Comparison of ENCODE assay signal across 8 cellular contexts in the genomic region with DNA sequence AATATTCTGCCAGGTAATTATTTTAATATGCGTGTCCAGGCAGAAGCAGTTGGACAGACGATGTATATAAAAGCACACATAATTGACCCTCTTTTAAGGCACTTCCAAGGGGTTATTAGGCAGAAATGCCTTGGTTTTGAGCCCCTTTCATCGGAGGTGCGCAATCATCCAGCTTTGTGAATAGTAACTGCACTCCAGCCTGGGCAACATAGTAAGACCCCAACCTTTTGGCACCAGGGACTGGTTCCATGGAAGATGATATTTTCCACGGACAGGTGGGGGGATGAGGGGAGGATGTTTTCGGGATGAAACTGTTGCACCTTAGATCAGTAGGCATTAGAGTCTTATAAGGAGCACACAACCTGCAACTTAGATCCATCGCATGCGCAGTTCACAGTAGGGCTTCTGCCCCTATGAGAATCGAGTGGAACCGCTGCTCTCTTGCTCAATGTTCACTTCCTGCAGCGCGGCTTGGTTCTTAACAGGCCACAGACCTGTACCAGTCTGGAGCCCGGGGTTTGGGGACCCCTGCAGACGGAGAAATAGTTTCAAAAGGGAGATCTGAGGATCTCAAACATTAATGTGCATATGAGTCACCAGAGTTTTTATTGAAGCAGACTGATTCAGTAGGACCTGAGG. TPM values are rescaled to one million over a fixed set of nuclear protein-coding genes. Genes with fewer than 3 reads are reported as not detected.
DNase-seq lines count a peak whose midpoint lies in the region; ATAC-seq, FAIRE-seq and TF ChIP-seq lines count a peak whose summit lies in the region.

No MANE protein-coding gene starts in this region.

- DNase-seq in GM12892 (ENCODE audit: insufficient read length), result peak; percentile 4
- DNase-seq in activated T-cell treated with anti-CD3 and anti-CD28 coated beads, Interleukin-2, amount 50 U/mL, for 24 hours, result peak; percentile 49
- DNase-seq in lower lobe of right lung, result no peak
- no peak for DNase-seq in upper lobe of right lung
- DNase-seq in MM.1S, result no peak
- no peak for DNase-seq in heart right ventricle

- no peaks in the 10 kb centered on the region for H4K20me1 ChIP-seq in MM.1S (ENCODE audit: insufficient read depth, low read length)

- peak overlapping the region; percentile 67 for H3K4me3 ChIP-seq in lower lobe of right lung
- peak overlapping the region; percentile 65 for H3K4me3 ChIP-seq in upper lobe of right lung
- H3K4me3 ChIP-seq in MM.1S (ENCODE audit: low read length), result no peak overlapping the region
- peak overlapping the region in 5 of 10 donors; percentile 60 to 73 (median 62) for H3K4me3 ChIP-seq in heart right ventricle

- H3K4me1 Mint-ChIP-seq in IgD-negative memory B cell, result peaks cover 28 to 35% (median 33%) of the 10 kb centered on the region in 3 donors
- peaks cover 41% of the 10 kb centered on the region for H3K4me1 Mint-ChIP-seq in activated T-cell treated with anti-CD3 and anti-CD28 coated beads, Interleukin-2, amount 50 U/mL, for 24 hours (ENCODE audit: low read depth)

- no peaks in the 10 kb centered on the region for H3K27me3 Mint-ChIP-seq in IgD-negative memory B cell
- peaks cover 49% of the 10 kb centered on the region for H3K27me3 Mint-ChIP-seq in activated T-cell treated with anti-CD3 and anti-CD28 coated beads, Interleukin-2, amount 50 U/mL, for 24 hours

- intact Hi-C loops in lower lobe of right lung (cut with DNase I) (no loop called here), upper lobe of right lung (cut with DNase I) (no loop called here), heart right ventricle (cut with DNase I) (no loop called here)

- TF ChIP-seq POLR2A in GM12892 (IDR thresholded peaks at IDR 0.05; ENCODE audit: low read depth, low read length), result peak; percentile 35; the same call in 1 of the 2 replicates

- peak overlapping the region; percentile 72 to 95 (median 86) for H3K4me3 Mint-ChIP-seq in IgD-negative memory B cell
- H3K4me3 Mint-ChIP-seq in activated T-cell treated with anti-CD3 and anti-CD28 coated beads, Interleukin-2, amount 50 U/mL, for 24 hours, result peak overlapping the region; percentile 88

- FAIRE-seq in GM12892 (lab: Jason Lieb, UNC), result peak; percentile 90

- no peaks in the 10 kb centered on the region for H3K79me2 ChIP-seq in MM.1S (ENCODE audit: low read length)

- no peaks in the 10 kb centered on the region for H3K9me2 ChIP-seq in MM.1S (replicated peaks; ENCODE audit: insufficient read depth, low read length)

- H3K9ac ChIP-seq in MM.1S (ENCODE audit: low read length), result no peak overlapping the region

- 32 to 45% methylated on average over 14 of the region's 14 CpGs for WGBS in heart right ventricle, 2 donors

- H3K27ac Mint-ChIP-seq in IgD-negative memory B cell, result peak overlapping the region in 1 of 3 donors; percentile 2
- H3K27ac Mint-ChIP-seq in activated T-cell treated with anti-CD3 and anti-CD28 coated beads, Interleukin-2, amount 50 U/mL, for 24 hours, result peak overlapping the region; percentile 72

- H3K4me2 ChIP-seq in MM.1S (ENCODE audit: low read depth, low read length), result no peak overlapping the region

- ATAC-seq in lower lobe of right lung (no peak), upper lobe of right lung (peak; percentile 34), GM21381 (IDR thresholded peaks at IDR 0.05; ENCODE audit: unreplicated experiment) (no peak), heart right ventricle (no peak)

- H3K27ac ChIP-seq in lower lobe of right lung (no peak overlapping the region), upper lobe of right lung (no peak overlapping the region), MM.1S (ENCODE audit: low read length) (no peak overlapping the region), heart right ventricle (no peak overlapping the region)

- no peaks in the 10 kb centered on the region for H3K9me3 ChIP-seq in lower lobe of right lung
- H3K9me3 ChIP-seq in upper lobe of right lung, result no peaks in the 10 kb centered on the region
- H3K9me3 ChIP-seq in MM.1S (replicated peaks; ENCODE audit: insufficient read depth, low read length), result no peaks in the 10 kb centered on the region
- H3K9me3 ChIP-seq in heart right ventricle, result peaks cover 0 to under 1% (median 0%) of the 10 kb centered on the region in 11 donors

- H3F3A ChIP-seq in MM.1S (ENCODE audit: insufficient read depth, low read length), result peaks cover 9% of the 10 kb centered on the region; the same call in 1 of the 2 replicates

- no peaks in the 10 kb centered on the region for H3K36me3 ChIP-seq in lower lobe of right lung
- H3K36me3 ChIP-seq in upper lobe of right lung, result no peaks in the 10 kb centered on the region
- H3K36me3 ChIP-seq in MM.1S (replicated peaks; ENCODE audit: insufficient read depth, low read length), result no peaks in the 10 kb centered on the region
- no peaks in the 10 kb centered on the region for H3K36me3 ChIP-seq in heart right ventricle

- H3K4me1 ChIP-seq in lower lobe of right lung, result peaks cover 27% of the 10 kb centered on the region
- H3K4me1 ChIP-seq in upper lobe of right lung, result peaks cover 11% of the 10 kb centered on the region
- H3K4me1 ChIP-seq in MM.1S (ENCODE audit: low read length), result no peaks in the 10 kb centered on the region
- peaks cover 0 to 27% (median 15%) of the 10 kb centered on the region in 9 donors for H3K4me1 ChIP-seq in heart right ventricle

- peaks cover 36% of the 10 kb centered on the region for H3K27me3 ChIP-seq in lower lobe of right lung (ENCODE audit: low read depth)
- peaks cover 27% of the 10 kb centered on the region for H3K27me3 ChIP-seq in upper lobe of right lung
- H3K27me3 ChIP-seq in MM.1S (replicated peaks; ENCODE audit: insufficient read depth, low read length), result peaks cover 14% of the 10 kb centered on the region
- peaks cover 0 to 75% (median 65%) of the 10 kb centered on the region in 7 donors for H3K27me3 ChIP-seq in heart right ventricle

- TF ChIP-seq CTCF in lower lobe of right lung (IDR thresholded peaks at IDR 0.05), result no peak
- no peak for TF ChIP-seq CTCF in upper lobe of right lung (IDR thresholded peaks at IDR 0.05)
- TF ChIP-seq CTCF in MM.1S (IDR thresholded peaks at IDR 0.05; ENCODE audit: low read length), result no peak
- no peak for TF ChIP-seq CTCF in heart right ventricle (IDR thresholded peaks at IDR 0.05)

- peaks cover 4% of the 10 kb centered on the region for H3K36me3 Mint-ChIP-seq in IgD-negative memory B cell
- H3K36me3 Mint-ChIP-seq in activated T-cell treated with anti-CD3 and anti-CD28 coated beads, Interleukin-2, amount 50 U/mL, for 24 hours (ENCODE audit: low read depth), result peaks cover 35% of the 10 kb centered on the region

- no peaks in the 10 kb centered on the region for H3K9me3 Mint-ChIP-seq in IgD-negative memory B cell
- peaks cover 5% of the 10 kb centered on the region for H3K9me3 Mint-ChIP-seq in activated T-cell treated with anti-CD3 and anti-CD28 coated beads, Interleukin-2, amount 50 U/mL, for 24 hours

- H2AFZ ChIP-seq in MM.1S (ENCODE audit: low read length), result no peak overlapping the region

RNA-seq across cellular contexts. Expression of a gene that starts 1.8 kb away (rescaled TPM):
- polyA plus RNA-seq in GM12892 (2012; ENCODE audit: missing spikeins), result 119 TPM
- polyA plus RNA-seq in IgD-negative memory B cell (12.4 TPM), heart right ventricle (under 1 TPM; 0.01 to 0.15 TPM)
- total RNA-seq in lower lobe of right lung (5.1 TPM), upper lobe of right lung (10.1 TPM), heart right ventricle (1 to 10 TPM in 1 of 10 donors, under 1 TPM in 3, not detected in 6; 0.09 to 2.0 (median 0.21) TPM)

RNA-seq across cellular contexts. Expression of a gene that starts 49.5 kb away (rescaled TPM):
- 4.1 TPM for polyA plus RNA-seq in GM12892 (2012; ENCODE audit: missing spikeins)
- polyA plus RNA-seq in IgD-negative memory B cell (0.19 TPM), heart right ventricle (1 to 10 TPM in 1 of 2 donors, under 1 TPM in 1; 0.13 to 2.7 TPM)
- total RNA-seq in lower lobe of right lung (7.6 TPM), upper lobe of right lung (14.0 TPM), heart right ventricle (under 1 TPM in 9 of 10 donors, not detected in 1; 0.13 to 0.92 (median 0.28) TPM)

Comparison
In these comparisons a context has a peak if more than half of its experiments do, and no peak if none do; other contexts are left out.
1. DNase-seq: peak in GM12892 (single experiment) and activated T-cell treated with anti-CD3 and anti-CD28 coated beads, Interleukin-2, amount 50 U/mL, for 24 hours (single experiment); none in lower lobe of right lung (single experiment), upper lobe of right lung (single experiment), MM.1S (single experiment) and heart right ventricle (0 of 2).